In the genomic region with DNA sequence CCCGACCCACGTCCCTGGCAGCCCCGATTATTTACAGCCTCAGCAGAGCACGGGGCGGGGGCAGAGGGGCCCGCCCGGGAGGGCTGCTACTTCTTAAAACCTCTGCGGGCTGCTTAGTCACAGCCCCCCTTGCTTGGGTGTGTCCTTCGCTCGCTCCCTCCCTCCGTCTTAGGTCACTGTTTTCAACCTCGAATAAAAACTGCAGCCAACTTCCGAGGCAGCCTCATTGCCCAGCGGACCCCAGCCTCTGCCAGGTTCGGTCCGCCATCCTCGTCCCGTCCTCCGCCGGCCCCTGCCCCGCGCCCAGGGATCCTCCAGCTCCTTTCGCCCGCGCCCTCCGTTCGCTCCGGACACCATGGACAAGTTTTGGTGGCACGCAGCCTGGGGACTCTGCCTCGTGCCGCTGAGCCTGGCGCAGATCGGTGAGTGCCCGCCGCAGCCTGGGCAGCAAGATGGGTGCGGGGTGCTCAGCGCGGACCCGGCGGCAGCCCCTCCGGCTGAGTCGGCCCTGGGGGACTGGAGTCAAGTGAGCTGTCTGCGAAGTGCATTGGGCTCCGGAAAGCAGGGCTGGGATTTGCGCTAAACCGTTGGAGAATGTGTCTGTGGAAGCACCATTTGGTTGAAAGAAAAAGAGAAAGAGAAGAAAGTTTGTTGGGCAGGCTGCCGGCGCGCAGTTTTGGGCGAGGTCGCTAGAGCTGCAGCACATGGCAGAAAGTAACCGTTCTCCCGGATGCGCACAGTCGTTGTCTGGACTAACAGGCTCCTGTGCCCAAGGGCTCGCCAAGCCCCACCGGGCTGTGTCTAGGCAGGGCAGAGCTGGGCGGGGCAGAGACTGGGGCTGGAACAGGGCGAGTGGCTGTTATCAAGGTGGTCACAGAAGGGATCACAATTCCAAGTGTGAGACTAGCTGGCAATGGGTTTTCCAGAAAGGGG, we compare ENCODE assay signal across 8 cellular contexts. TPM values are rescaled to one million over a fixed set of nuclear protein-coding genes. Genes with fewer than 3 reads are reported as not detected.
A peak's percentile ranks its signal among the peaks of the same experiment; 100 is the strongest.
DNase-seq lines count a peak whose midpoint lies in the region; ATAC-seq, FAIRE-seq and TF ChIP-seq lines count a peak whose summit lies in the region.

A gene (plus strand): TSS at position 223 of the 933 bp plus-strand sequence. CDS start 133 bp downstream, at position 356.

- H4K20me1 ChIP-seq in BLaER1 treated with 17β-estradiol and CSF1 and Interleukin-3, amounts not matched to agents 10 nM and 100 nM = peaks cover 24 to 51% (median 46%) of the 10 kb centered on the region in 11 experiments; a peak in 21 of 22 replicates
- H4K20me1 ChIP-seq in keratinocyte (ENCODE audit: control insufficient read depth, extremely low read depth, insufficient read depth, low read length) (peaks cover 23% of the 10 kb centered on the region), Karpas-422 (ENCODE audit: insufficient read depth, low read depth, low read length) (no peaks in the 10 kb centered on the region)

- intact Hi-C loops in breast epithelium (cut with DNase I; ENCODE audit: low total_unique reads) = no loop called here

- peaks cover 0 to 46% (median 31%) of the 10 kb centered on the region in 11 experiments; a peak in 17 of 22 replicates for H3K36me3 ChIP-seq in BLaER1 treated with 17β-estradiol and CSF1 and Interleukin-3, amounts not matched to agents 10 nM and 100 nM
- H3K36me3 ChIP-seq in WERI-Rb-1 (no peaks in the 10 kb centered on the region), breast epithelium (no peaks in the 10 kb centered on the region), keratinocyte (ENCODE audit: control insufficient read depth in 2 of 2, extremely low read depth in 1 of 2, insufficient read depth in 2 of 2, low read length in 2 of 2) (peaks cover 5 to 14% of the 10 kb centered on the region in 2 experiments), Karpas-422 (ENCODE audit: insufficient read depth, low read length) (no peaks in the 10 kb centered on the region)

- peak within 1 kb of the TSS; percentile 94 to 98 (median 96) for H3K9ac ChIP-seq in BLaER1 treated with 17β-estradiol and CSF1 and Interleukin-3, amounts not matched to agents 10 nM and 100 nM
- peak within 1 kb of the TSS; percentile 97 for H3K9ac ChIP-seq in keratinocyte (ENCODE audit: control insufficient read depth, extremely low read depth, insufficient read depth, low read length)
- H3K9ac ChIP-seq in Karpas-422 (ENCODE audit: low read length) = no peak within 1 kb of the TSS

- dilution Hi-C loops in keratinocyte (cut with MboI; ENCODE audit: extremely low pct_ligation_motif_present, low sequenced_read_pairs) = no loop called here

- TF ChIP-seq POLR2A in breast epithelium (IDR thresholded peaks at IDR 0.05) = peak; percentile 52

- peak within 1 kb of the TSS; percentile 87 to 97 (median 96) for H3K27ac ChIP-seq in BLaER1 treated with 17β-estradiol and CSF1 and Interleukin-3, amounts not matched to agents 10 nM and 100 nM
- H3K27ac ChIP-seq in WERI-Rb-1 (no peak within 1 kb of the TSS), breast epithelium (peak within 1 kb of the TSS; percentile 92 to 96), keratinocyte (ENCODE audit: control insufficient read depth, insufficient read depth, low read length) (peak within 1 kb of the TSS; percentile 95), Karpas-422 (ENCODE audit: low read length) (no peak within 1 kb of the TSS)

- no peak for DNase-seq in WERI-Rb-1
- peak; percentile 73 to 79 for DNase-seq in breast epithelium (ENCODE audit: low spot score in 2 of 2)
- DNase-seq in keratinocyte (ENCODE audit: low read depth, low spot score) = no peak
- DNase-seq in stimulated activated CD4-positive, alpha-beta T cell treated with anti-CD3 and anti-CD28 coated beads, Interleukin-15, amount 100 ng/mL, for 48 hours (ENCODE audit: low read depth in 2 of 2) = peak; percentile 48 to 64
- no peak for DNase-seq in Karpas-422

- H3K9me3 ChIP-seq in BLaER1 treated with 17β-estradiol and CSF1 and Interleukin-3, amounts not matched to agents 10 nM and 100 nM (replicated peaks in 1 of 11) = no peaks in the 10 kb centered on the region
- H3K9me3 ChIP-seq in WERI-Rb-1 (ENCODE audit: severe bottlenecking) = no peaks in the 10 kb centered on the region
- no peaks in the 10 kb centered on the region for H3K9me3 ChIP-seq in breast epithelium
- no peaks in the 10 kb centered on the region for H3K9me3 ChIP-seq in keratinocyte (ENCODE audit: control insufficient read depth, low read depth, low read length)
- H3K9me3 ChIP-seq in Karpas-422 (ENCODE audit: low read length) = no peaks in the 10 kb centered on the region

- H2AFZ ChIP-seq in keratinocyte (ENCODE audit: control insufficient read depth, low read length) (peak within 1 kb of the TSS; percentile 62), Karpas-422 (ENCODE audit: low read length) (no peak within 1 kb of the TSS)

- H3K4me2 ChIP-seq in BLaER1 treated with 17β-estradiol and CSF1 and Interleukin-3, amounts not matched to agents 10 nM and 100 nM = peak within 1 kb of the TSS; percentile 84 to 98 (median 94)
- H3K4me2 ChIP-seq in keratinocyte (ENCODE audit: control insufficient read depth, extremely low read depth, insufficient read depth, low read depth, low read length) (peak within 1 kb of the TSS; percentile 99), Karpas-422 (ENCODE audit: low read depth, low read length, poor library complexity, severe bottlenecking) (no peak within 1 kb of the TSS)

- H3K9me1 ChIP-seq in keratinocyte (ENCODE audit: control insufficient read depth, extremely low read depth, insufficient read depth, low read length) = no peaks in the 10 kb centered on the region

- no peak for FAIRE-seq in keratinocyte (lab: Jason Lieb, UNC)

- TF ChIP-seq CTCF in WERI-Rb-1 (IDR thresholded peaks at IDR 0.05; ENCODE audit: low read depth, low read length) (no peak), breast epithelium (IDR thresholded peaks at IDR 0.05) (no peak), keratinocyte (optimal IDR thresholded peaks at IDR 0.05 in 1 of 3, IDR thresholded peaks at IDR 0.05 in 1 of 3, conservative IDR thresholded peaks at IDR 0.05 in 1 of 3; ENCODE audit: extremely low read depth in 1 of 3, insufficient read depth in 2 of 3, low read length in 3 of 3) (no peak)

- peak within 1 kb of the TSS; percentile 91 to 98 (median 96) for H3K4me3 Mint-ChIP-seq in IgD-negative memory B cell

- peak; percentile 53 for ATAC-seq in GM19395 (IDR thresholded peaks at IDR 0.05; ENCODE audit: unreplicated experiment)

- no peaks in the 10 kb centered on the region for H3K9me3 Mint-ChIP-seq in IgD-negative memory B cell

- no peaks in the 10 kb centered on the region for H3K27me3 Mint-ChIP-seq in IgD-negative memory B cell

- peak within 1 kb of the TSS; percentile 87 to 98 (median 94) for H3K4me3 ChIP-seq in BLaER1 treated with 17β-estradiol and CSF1 and Interleukin-3, amounts not matched to agents 10 nM and 100 nM
- H3K4me3 ChIP-seq in WERI-Rb-1 (ENCODE audit: low read depth, low read length) (peak within 1 kb of the TSS; percentile 40), breast epithelium (peak within 1 kb of the TSS; percentile 67 to 92 (median 72)), keratinocyte (ENCODE audit: control insufficient read depth in 2 of 3, extremely low read depth in 1 of 3, insufficient read depth in 2 of 3, low read depth in 1 of 3, low read length in 3 of 3) (peak within 1 kb of the TSS; percentile 77 to 98 (median 92)), Karpas-422 (ENCODE audit: low read length) (no peak within 1 kb of the TSS)

- no peaks in the 10 kb centered on the region for H3K9me2 ChIP-seq in Karpas-422 (replicated peaks; ENCODE audit: insufficient read depth, low read length)

- H3K4me1 ChIP-seq in BLaER1 treated with 17β-estradiol and CSF1 and Interleukin-3, amounts not matched to agents 10 nM and 100 nM = peaks cover 43 to 65% (median 52%) of the 10 kb centered on the region in 10 experiments
- peaks cover 0 to 21% of the 10 kb centered on the region in 2 donors for H3K4me1 ChIP-seq in breast epithelium
- peaks cover 36% of the 10 kb centered on the region for H3K4me1 ChIP-seq in keratinocyte (ENCODE audit: control insufficient read depth, extremely low read depth, insufficient read depth, low read length)
- peaks cover 4% of the 10 kb centered on the region for H3K4me1 ChIP-seq in Karpas-422 (ENCODE audit: low read length)

- H3K36me3 Mint-ChIP-seq in IgD-negative memory B cell = peaks cover 2% of the 10 kb centered on the region

- peaks cover 30 to 51% (median 36%) of the 10 kb centered on the region in 3 donors for H3K4me1 Mint-ChIP-seq in IgD-negative memory B cell

- no peaks in the 10 kb centered on the region; a peak in 1 of 22 replicates for H3K27me3 ChIP-seq in BLaER1 treated with 17β-estradiol and CSF1 and Interleukin-3, amounts not matched to agents 10 nM and 100 nM
- H3K27me3 ChIP-seq in WERI-Rb-1 (ENCODE audit: insufficient read depth, low read depth, severe bottlenecking) = peaks cover 3% of the 10 kb centered on the region
- no peaks in the 10 kb centered on the region for H3K27me3 ChIP-seq in breast epithelium
- H3K27me3 ChIP-seq in keratinocyte (ENCODE audit: control insufficient read depth, extremely low read depth, insufficient read depth, low read length) = no peaks in the 10 kb centered on the region
- 0 out of 2 replicates have a peak, but pooled peaks cover 4% of the 10 kb centered on the region for H3K27me3 ChIP-seq in Karpas-422 (ENCODE audit: low read length)

- H3K79me2 ChIP-seq in keratinocyte (ENCODE audit: control insufficient read depth, insufficient read depth, low read length) (peaks cover 59% of the 10 kb centered on the region), Karpas-422 (ENCODE audit: low read length) (no peaks in the 10 kb centered on the region)

- peak within 1 kb of the TSS; percentile 89 to 97 (median 95) for H3K27ac Mint-ChIP-seq in IgD-negative memory B cell

RNA-seq across cellular contexts. Expression of the gene that starts here (rescaled TPM):
- polyA plus RNA-seq in IgD-negative memory B cell (176 TPM), keratinocyte (1,621 to 2,271 TPM (median 2,038 TPM) in 3 replicates)
- total RNA-seq in breast epithelium = 100 to 1,000 TPM; 255 to 348 (median 269) TPM
- 1,899 TPM for polyA plus RNA-seq in keratinocyte (2011; ENCODE audit: low read depth)
- 704 and 1,157 TPM in 2 replicates for polyA plus RNA-seq in keratinocyte (2011; cell fraction: cytosol; rRNA removed)
- 3,164 and 3,631 TPM in 2 replicates for polyA plus RNA-seq in keratinocyte (2011; cell fraction: nucleus; rRNA removed)
- polyA plus RNA-seq in keratinocyte (2012; ENCODE audit: low replicate concordance) = 637 and 1,345 TPM in 2 replicates
- polyA minus RNA-seq in keratinocyte = 1,693 to 2,971 TPM (median 2,836 TPM) in 3 replicates
- polyA minus RNA-seq in keratinocyte (2011; cell fraction: cytosol; rRNA and poly(A)+ RNA removed) = 1,343 TPM
- 2,671 and 5,354 TPM in 2 replicates for polyA minus RNA-seq in keratinocyte (2011; cell fraction: nucleus; rRNA and poly(A)+ RNA removed)
- 0.58 and 0.86 TPM in 2 replicates for total RNA-seq in Karpas-422 (2014; rRNA removed; shearing (Covaris generic); ENCODE audit: low replicate concordance)

Comparison
In these comparisons a context has a peak if more than half of its experiments do, and no peak if none do; other contexts are left out.
1. RNA of the gene that starts here (total RNA-seq): 255 to 348 TPM in breast epithelium; 0.58 to 0.86 TPM in Karpas-422; every median in the first group is over 100 times any median in the second.
2. H3K27ac ChIP-seq: peak in BLaER1 treated with 17β-estradiol and CSF1 and Interleukin-3, amounts not matched to agents 10 nM and 100 nM (11 of 11), breast epithelium (2 of 2) and keratinocyte (single experiment); none in WERI-Rb-1 (single experiment) and Karpas-422 (single experiment).
3. DNase-seq: peak in breast epithelium (2 of 2) and stimulated activated CD4-positive, alpha-beta T cell treated with anti-CD3 and anti-CD28 coated beads, Interleukin-15, amount 100 ng/mL, for 48 hours (2 of 2); none in WERI-Rb-1 (single experiment), keratinocyte (single experiment) and Karpas-422 (single experiment).